ENCODE assay signal across 1 cellular context in genomic region chr10:103350522-103351260, GRCh38.
TF ChIP-seq lines count a peak whose summit lies in the region.

Gene PCGF6 (minus strand): TSS chr10:103351140. CDS start chr10:103351066, 74 bp downstream.

TF ChIP-seq in HepG2, 621 proteins besides CTCF, POLR2A, EP300 and RAD21 (continued from another document):
- TF ChIP-seq, protein P1, sequence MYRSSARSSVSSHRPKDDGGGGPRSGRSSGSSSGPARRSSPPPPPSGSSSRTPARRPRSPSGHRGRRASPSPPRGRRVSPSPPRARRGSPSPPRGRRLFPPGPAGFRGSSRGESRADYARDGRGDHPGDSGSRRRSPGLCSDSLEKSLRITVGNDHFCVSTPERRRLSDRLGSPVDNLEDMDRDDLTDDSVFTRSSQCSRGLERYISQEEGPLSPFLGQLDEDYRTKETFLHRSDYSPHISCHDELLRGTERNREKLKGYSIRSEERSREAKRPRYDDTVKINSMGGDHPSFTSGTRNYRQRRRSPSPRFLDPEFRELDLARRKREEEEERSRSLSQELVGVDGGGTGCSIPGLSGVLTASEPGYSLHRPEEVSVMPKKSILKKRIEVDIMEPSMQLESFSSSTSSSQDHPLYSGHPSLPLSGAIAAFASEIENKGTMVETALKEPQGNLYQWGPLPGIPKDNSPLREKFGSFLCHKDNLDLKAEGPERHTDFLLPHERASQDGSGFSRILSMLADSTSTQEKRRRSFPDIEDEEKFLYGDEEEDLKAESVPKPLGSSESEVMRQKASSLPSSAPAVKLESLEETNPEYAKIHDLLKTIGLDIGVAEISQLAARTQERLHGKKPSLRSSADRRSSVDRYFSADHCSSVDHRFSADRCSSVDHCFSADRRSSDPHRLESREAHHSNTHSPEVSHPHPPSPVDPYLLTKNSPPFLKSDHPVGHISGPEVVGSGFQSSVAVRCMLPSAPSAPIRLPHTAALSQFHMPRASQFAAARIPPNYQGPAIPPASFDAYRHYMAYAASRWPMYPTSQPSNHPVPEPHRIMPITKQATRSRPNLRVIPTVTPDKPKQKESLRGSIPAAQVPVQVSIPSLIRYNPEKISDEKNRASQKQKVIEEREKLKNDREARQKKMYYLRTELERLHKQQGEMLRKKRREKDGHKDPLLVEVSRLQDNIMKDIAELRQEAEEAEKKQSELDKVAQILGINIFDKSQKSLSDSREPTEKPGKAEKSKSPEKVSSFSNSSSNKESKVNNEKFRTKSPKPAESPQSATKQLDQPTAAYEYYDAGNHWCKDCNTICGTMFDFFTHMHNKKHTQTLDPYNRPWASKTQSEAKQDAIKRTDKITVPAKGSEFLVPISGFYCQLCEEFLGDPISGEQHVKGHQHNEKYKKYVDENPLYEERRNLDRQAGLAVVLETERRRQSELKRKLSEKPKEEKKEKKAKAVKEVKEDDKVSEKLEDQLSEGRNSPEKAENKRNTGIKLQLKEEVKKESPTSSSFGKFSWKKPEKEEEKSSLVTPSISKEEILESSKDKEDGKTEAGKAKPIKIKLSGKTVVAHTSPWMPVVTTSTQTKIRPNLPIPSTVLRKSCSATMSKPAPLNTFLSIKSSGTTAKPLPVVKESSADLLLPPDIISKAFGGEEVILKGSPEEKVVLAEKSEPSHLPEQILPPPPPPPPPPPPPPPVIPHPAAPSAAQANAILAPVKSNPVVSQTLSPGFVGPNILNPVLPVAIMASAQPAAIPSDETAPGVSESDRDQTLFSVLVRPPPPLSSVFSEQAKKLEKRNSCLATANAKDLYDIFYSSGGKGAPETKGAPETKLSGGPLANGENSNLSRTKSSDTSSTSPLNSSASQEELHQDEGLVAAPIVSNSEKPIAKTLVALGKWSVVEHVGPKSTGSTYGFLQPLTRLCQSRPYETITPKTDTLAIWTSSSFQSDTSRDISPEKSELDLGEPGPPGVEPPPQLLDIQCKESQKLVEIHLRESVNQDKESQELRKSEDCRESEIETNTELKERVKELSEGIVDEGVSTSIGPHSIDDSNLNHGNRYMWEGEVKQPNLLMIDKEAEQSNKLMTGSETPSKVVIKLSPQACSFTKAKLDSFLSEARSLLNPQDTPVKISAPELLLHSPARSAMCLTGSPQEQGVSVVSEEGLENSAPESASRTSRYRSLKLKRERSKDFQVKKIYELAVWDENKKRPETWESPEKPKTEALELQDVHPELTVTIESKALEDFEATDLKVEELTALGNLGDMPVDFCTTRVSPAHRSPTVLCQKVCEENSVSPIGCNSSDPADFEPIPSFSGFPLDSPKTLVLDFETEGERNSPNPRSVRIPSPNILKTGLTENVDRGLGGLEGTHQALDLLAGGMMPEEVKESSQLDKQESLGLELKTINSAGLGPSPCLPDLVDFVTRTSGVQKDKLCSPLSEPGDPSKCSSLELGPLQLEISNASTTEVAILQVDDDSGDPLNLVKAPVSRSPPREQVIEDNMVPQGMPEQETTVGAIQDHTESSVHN (CRISPR knock-in tag; IDR thresholded peaks at IDR 0.05), result peak; percentile 55; the same call in 1 of the 2 replicates
- TF ChIP-seq KMT2A (CRISPR knock-in tag; IDR thresholded peaks at IDR 0.05), result peak; percentile 55
- TF ChIP-seq, protein P2, sequence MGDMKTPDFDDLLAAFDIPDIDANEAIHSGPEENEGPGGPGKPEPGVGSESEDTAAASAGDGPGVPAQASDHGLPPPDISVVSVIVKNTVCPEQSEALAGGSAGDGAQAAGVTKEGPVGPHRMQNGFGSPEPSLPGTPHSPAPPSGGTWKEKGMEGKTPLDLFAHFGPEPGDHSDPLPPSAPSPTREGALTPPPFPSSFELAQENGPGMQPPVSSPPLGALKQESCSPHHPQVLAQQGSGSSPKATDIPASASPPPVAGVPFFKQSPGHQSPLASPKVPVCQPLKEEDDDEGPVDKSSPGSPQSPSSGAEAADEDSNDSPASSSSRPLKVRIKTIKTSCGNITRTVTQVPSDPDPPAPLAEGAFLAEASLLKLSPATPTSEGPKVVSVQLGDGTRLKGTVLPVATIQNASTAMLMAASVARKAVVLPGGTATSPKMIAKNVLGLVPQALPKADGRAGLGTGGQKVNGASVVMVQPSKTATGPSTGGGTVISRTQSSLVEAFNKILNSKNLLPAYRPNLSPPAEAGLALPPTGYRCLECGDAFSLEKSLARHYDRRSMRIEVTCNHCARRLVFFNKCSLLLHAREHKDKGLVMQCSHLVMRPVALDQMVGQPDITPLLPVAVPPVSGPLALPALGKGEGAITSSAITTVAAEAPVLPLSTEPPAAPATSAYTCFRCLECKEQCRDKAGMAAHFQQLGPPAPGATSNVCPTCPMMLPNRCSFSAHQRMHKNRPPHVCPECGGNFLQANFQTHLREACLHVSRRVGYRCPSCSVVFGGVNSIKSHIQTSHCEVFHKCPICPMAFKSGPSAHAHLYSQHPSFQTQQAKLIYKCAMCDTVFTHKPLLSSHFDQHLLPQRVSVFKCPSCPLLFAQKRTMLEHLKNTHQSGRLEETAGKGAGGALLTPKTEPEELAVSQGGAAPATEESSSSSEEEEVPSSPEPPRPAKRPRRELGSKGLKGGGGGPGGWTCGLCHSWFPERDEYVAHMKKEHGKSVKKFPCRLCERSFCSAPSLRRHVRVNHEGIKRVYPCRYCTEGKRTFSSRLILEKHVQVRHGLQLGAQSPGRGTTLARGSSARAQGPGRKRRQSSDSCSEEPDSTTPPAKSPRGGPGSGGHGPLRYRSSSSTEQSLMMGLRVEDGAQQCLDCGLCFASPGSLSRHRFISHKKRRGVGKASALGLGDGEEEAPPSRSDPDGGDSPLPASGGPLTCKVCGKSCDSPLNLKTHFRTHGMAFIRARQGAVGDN (CRISPR knock-in tag; IDR thresholded peaks at IDR 0.05), result peak; percentile 94
- no peak for TF ChIP-seq SKIL (CRISPR knock-in tag; IDR thresholded peaks at IDR 0.05; ENCODE audit: borderline replicate concordance)
- TF ChIP-seq SAP130 (CRISPR knock-in tag; IDR thresholded peaks at IDR 0.05; ENCODE audit: low read depth), result peak; percentile 53
- TF ChIP-seq ZNF343 (CRISPR knock-in tag; IDR thresholded peaks at IDR 0.05), result peak; percentile 51; the same call in 1 of the 2 replicates
- TF ChIP-seq, protein P3, sequence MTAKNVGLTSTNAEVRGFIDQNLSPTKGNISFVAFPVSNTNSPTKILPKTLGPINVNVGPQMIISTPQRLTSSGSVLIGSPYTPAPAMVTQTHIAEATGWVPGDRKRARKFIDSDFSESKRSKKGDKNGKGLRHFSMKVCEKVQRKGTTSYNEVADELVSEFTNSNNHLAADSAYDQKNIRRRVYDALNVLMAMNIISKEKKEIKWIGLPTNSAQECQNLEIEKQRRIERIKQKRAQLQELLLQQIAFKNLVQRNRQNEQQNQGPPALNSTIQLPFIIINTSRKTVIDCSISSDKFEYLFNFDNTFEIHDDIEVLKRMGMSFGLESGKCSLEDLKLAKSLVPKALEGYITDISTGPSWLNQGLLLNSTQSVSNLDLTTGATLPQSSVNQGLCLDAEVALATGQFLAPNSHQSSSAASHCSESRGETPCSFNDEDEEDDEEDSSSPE (CRISPR knock-in tag; IDR thresholded peaks at IDR 0.05), result peak; percentile 95
- TF ChIP-seq DMAP1 (CRISPR knock-in tag; IDR thresholded peaks at IDR 0.05), result 0 out of 2 replicates have a peak, but pooled peaks have one; percentile 30
- TF ChIP-seq, protein P4, sequence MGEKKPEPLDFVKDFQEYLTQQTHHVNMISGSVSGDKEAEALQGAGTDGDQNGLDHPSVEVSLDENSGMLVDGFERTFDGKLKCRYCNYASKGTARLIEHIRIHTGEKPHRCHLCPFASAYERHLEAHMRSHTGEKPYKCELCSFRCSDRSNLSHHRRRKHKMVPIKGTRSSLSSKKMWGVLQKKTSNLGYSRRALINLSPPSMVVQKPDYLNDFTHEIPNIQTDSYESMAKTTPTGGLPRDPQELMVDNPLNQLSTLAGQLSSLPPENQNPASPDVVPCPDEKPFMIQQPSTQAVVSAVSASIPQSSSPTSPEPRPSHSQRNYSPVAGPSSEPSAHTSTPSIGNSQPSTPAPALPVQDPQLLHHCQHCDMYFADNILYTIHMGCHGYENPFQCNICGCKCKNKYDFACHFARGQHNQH (CRISPR knock-in tag; IDR thresholded peaks at IDR 0.05), result peak; percentile 69; the same call in 1 of the 2 replicates
- peak; percentile 17; the same call in 1 of the 2 replicates for TF ChIP-seq TMF1 (CRISPR knock-in tag; IDR thresholded peaks at IDR 0.05; ENCODE audit: low read depth)
- TF ChIP-seq, protein P5, sequence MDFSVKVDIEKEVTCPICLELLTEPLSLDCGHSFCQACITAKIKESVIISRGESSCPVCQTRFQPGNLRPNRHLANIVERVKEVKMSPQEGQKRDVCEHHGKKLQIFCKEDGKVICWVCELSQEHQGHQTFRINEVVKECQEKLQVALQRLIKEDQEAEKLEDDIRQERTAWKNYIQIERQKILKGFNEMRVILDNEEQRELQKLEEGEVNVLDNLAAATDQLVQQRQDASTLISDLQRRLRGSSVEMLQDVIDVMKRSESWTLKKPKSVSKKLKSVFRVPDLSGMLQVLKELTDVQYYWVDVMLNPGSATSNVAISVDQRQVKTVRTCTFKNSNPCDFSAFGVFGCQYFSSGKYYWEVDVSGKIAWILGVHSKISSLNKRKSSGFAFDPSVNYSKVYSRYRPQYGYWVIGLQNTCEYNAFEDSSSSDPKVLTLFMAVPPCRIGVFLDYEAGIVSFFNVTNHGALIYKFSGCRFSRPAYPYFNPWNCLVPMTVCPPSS (IDR thresholded peaks at IDR 0.05), result no peak
- peak; percentile 57; the same call in 1 of the 2 replicates for TF ChIP-seq ZNF350 (CRISPR knock-in tag; IDR thresholded peaks at IDR 0.05; ENCODE audit: borderline replicate concordance, low read depth)
- peak; percentile 72 for TF ChIP-seq POLR2G (IDR thresholded peaks at IDR 0.05; ENCODE audit: low read depth, low read length)
- TF ChIP-seq, protein P6, sequence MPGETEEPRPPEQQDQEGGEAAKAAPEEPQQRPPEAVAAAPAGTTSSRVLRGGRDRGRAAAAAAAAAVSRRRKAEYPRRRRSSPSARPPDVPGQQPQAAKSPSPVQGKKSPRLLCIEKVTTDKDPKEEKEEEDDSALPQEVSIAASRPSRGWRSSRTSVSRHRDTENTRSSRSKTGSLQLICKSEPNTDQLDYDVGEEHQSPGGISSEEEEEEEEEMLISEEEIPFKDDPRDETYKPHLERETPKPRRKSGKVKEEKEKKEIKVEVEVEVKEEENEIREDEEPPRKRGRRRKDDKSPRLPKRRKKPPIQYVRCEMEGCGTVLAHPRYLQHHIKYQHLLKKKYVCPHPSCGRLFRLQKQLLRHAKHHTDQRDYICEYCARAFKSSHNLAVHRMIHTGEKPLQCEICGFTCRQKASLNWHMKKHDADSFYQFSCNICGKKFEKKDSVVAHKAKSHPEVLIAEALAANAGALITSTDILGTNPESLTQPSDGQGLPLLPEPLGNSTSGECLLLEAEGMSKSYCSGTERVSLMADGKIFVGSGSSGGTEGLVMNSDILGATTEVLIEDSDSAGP (CRISPR knock-in tag; IDR thresholded peaks at IDR 0.05; ENCODE audit: borderline replicate concordance), result peak; percentile 98; the same call in 1 of the 2 replicates
